In the genomic region with DNA sequence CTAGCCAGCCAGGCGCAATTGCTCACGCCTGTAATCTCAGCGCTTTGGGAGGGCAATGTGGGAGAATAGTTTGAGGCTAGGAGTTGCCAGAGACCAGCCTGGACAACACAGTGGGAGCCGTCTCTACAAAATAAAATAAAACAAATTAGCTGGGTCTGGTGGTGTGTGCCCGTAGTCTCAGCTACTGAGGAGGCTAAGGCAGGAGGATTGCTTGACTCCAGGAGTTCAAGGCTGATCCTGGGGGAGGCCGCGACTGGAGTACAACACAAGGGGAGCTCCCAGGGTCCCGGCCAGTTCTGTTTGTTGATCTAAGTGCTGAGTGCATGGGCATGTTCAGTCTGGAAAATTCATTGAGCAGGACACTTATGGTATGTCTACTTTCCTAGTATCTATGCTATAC, we compare ENCODE assay signal across 8 cellular contexts. TPM values are rescaled to one million over a fixed set of nuclear protein-coding genes. Genes with fewer than 3 reads are reported as not detected.
DNase-seq lines count a peak whose midpoint lies in the region; ATAC-seq and TF ChIP-seq lines count a peak whose summit lies in the region.

No MANE protein-coding gene starts in this region.

- intact Hi-C loops in left ventricle myocardium inferior (cut with micrococcal nuclease): loop anchor here (10.0 kb wide), 1 partner anchor 51 kb away; no protein-coding TSS in a partner anchor
- intact Hi-C loops in Right ventricle myocardium inferior (cut with DNase I): loop anchor here (5.0 kb wide), 2 partner anchors 36 to 59 kb away; no protein-coding TSS in a partner anchor
- intact Hi-C loops in colonic mucosa (cut with DNase I): loop anchor here (5.0 kb wide), 1 partner anchor 191 kb away; no protein-coding TSS in a partner anchor
- intact Hi-C loops in vagina (cut with DNase I): loop anchor here (5.0 to 10.0 kb wide), 2 partner anchors 61 to 186 kb away; no protein-coding TSS in a partner anchor

- H3K4me3 ChIP-seq in left ventricle myocardium inferior (peak overlapping the region; percentile 89), colonic mucosa (no peak overlapping the region), vagina (peak overlapping the region in 1 of 2 donors; percentile 76)

- peaks cover 5% of the 10 kb centered on the region for H3K9me3 Mint-ChIP-seq in nephron

- H3K9ac ChIP-seq in colonic mucosa (ENCODE audit: low read depth in 2 of 2, low read length in 2 of 2): no peak overlapping the region

- H3K36me3 Mint-ChIP-seq in nephron (ENCODE audit: low read depth): peaks cover 12% of the 10 kb centered on the region

- peak overlapping the region in 2 of 3 experiments; percentile 73 to 84 for H3K27ac Mint-ChIP-seq in nephron

- H3K4me1 Mint-ChIP-seq in nephron: peaks cover 54% of the 10 kb centered on the region

- H3K9me3 ChIP-seq in left ventricle myocardium inferior (replicated peaks) (peaks cover 4% of the 10 kb centered on the region), colonic mucosa (no peaks in the 10 kb centered on the region), vagina (no peaks in the 10 kb centered on the region)

- DNase-seq in left ventricle myocardium inferior: no peak
- no peak for DNase-seq in Right ventricle myocardium inferior (ENCODE audit: missing footprints)
- no peak for DNase-seq in colonic mucosa
- no peak for DNase-seq in vagina (ENCODE audit: extremely low spot score in 2 of 2)
- DNase-seq in activated gamma-delta T cell treated with Interleukin-2 at 50 U/mL for 16 hours: no peak
- no peak for DNase-seq in COR-L47 (lab: John Stamatoyannopoulos, UW)

- H3K36me3 ChIP-seq in left ventricle myocardium inferior: peaks cover 8% of the 10 kb centered on the region
- H3K36me3 ChIP-seq in colonic mucosa: no peaks in the 10 kb centered on the region
- no peaks in the 10 kb centered on the region for H3K36me3 ChIP-seq in vagina

- no peak for TF ChIP-seq CTCF in left ventricle myocardium inferior (IDR thresholded peaks at IDR 0.05; ENCODE audit: borderline replicate concordance)
- no peak for TF ChIP-seq CTCF in colonic mucosa (IDR thresholded peaks at IDR 0.05)
- no peak for TF ChIP-seq CTCF in nephron (IDR thresholded peaks at IDR 0.05; ENCODE audit: unreplicated experiment in 3 of 3)
- TF ChIP-seq CTCF in vagina (IDR thresholded peaks at IDR 0.05): no peak

- peaks cover 5% of the 10 kb centered on the region for H3K27me3 Mint-ChIP-seq in nephron (ENCODE audit: low read depth)

- H3K27ac ChIP-seq in left ventricle myocardium inferior (replicated peaks) (peak overlapping the region; percentile 84), colonic mucosa (peak overlapping the region; percentile 4), vagina (peak overlapping the region; percentile 94)

- H3K27me3 ChIP-seq in left ventricle myocardium inferior (ENCODE audit: low read depth) (peaks cover 3% of the 10 kb centered on the region), colonic mucosa (peaks cover 8% of the 10 kb centered on the region), vagina (no peaks in the 10 kb centered on the region)

- TF ChIP-seq POLR2A in vagina (IDR thresholded peaks at IDR 0.05): no peak

- H3K4me1 ChIP-seq in left ventricle myocardium inferior (peaks cover 64% of the 10 kb centered on the region), colonic mucosa (peaks cover 5% of the 10 kb centered on the region), vagina (peaks cover 39% of the 10 kb centered on the region)

- H3K4me3 Mint-ChIP-seq in nephron: peak overlapping the region; percentile 37 to 92 (median 81)

- ATAC-seq in Right ventricle myocardium inferior (no peak), GM21381 (IDR thresholded peaks at IDR 0.05; ENCODE audit: unreplicated experiment) (no peak)

RNA-seq across cellular contexts. Expression of gene ST3GAL5, which starts 2.6 kb away (rescaled TPM):
- total RNA-seq in left ventricle myocardium inferior: 4.2 TPM
- 6.8 TPM for total RNA-seq in Right ventricle myocardium inferior
- 1 to 10 TPM; 2.6 to 3.5 TPM for total RNA-seq in colonic mucosa
- total RNA-seq in vagina: 16.2 TPM

Comparison
In these comparisons a context has a peak if more than half of its experiments do, and no peak if none do; other contexts are left out.
1. H3K27ac ChIP-seq: peak in every context shown above with its lines; median percentile 94 in vagina; 84 in left ventricle myocardium inferior; 4 in colonic mucosa.